Comparison of ENCODE assay signal across 8 cellular contexts in the genomic region with DNA sequence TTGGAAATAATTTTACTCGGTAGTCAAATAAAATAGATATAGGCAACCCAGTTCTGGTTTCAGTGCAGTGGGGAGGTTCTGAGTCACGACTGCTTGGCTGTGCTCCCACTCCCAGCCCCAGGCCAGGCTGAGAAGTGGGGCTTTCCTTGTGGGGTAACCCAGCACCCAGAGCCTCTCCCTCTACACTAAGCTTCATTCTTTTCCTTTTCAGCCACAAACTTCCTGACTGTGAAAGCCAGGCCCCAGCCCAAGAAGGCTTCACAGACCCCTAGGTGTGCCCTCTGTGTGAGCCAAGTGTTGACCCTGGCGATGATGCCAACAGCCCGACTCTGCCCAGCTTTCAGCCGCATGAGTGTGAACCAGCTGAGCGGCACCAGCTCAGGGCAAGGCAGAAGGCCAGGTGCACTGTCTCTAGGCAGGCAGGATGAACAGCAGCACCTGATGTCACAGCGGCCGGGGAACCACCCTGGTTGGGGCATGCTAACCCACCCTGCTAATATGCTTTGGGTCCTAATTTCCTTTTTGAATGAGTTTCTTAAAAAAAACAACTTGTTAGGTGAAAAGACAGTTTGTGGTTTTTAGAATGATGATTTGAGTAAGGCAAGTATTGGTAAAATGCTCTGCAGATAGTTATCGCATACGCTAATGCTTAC. TPM values are rescaled to one million over a fixed set of nuclear protein-coding genes. Genes with fewer than 3 reads are reported as not detected.
DNase-seq lines count a peak whose midpoint lies in the region; ATAC-seq and TF ChIP-seq lines count a peak whose summit lies in the region.

No MANE protein-coding gene starts in this region.

- H3K27me3 ChIP-seq in Panc1 (ENCODE audit: control insufficient read depth, insufficient read depth, low read length): no peaks in the 10 kb centered on the region
- no peaks in the 10 kb centered on the region for H3K27me3 ChIP-seq in Caco-2 (replicated peaks; ENCODE audit: control insufficient read depth, insufficient read depth, low read length)

- POLR2A ChIA-PET in Panc1 (lab: Charles Lee) (interaction anchor here (0.6 kb wide), 2 partner anchors 34 to 109 kb away, joined by 4 to 5 read pairs; no protein-coding TSS in a partner anchor), Caco-2 (lab: Charles Lee) (no interaction called here)

- peaks cover 45% of the 10 kb centered on the region for H3K4me1 ChIP-seq in Panc1 (ENCODE audit: control insufficient read depth, insufficient read depth, low read length)
- H3K4me1 ChIP-seq in Caco-2: no peaks in the 10 kb centered on the region

- peaks cover 4% of the 10 kb centered on the region for H3K27me3 Mint-ChIP-seq in Caco-2 (ENCODE audit: insufficient read depth, unreplicated experiment)

- H3K4me3 ChIP-seq in Panc1 (ENCODE audit: low read depth in 2 of 2, low read length in 2 of 2) (peak overlapping the region in 1 of 2 experiments; percentile 23; a peak in 2 of 4 replicates), Caco-2 (ENCODE audit: low read depth, low read length) (no peak overlapping the region)

- intact Hi-C loops in Panc1 (cut with micrococcal nuclease; ENCODE audit: unreplicated experiment): no loop called here
- intact Hi-C loops in left ventricle myocardium superior (cut with micrococcal nuclease): loop anchor here (5.0 kb wide), 1 partner anchor 67 kb away; no protein-coding TSS in a partner anchor
- intact Hi-C loops in Caco-2 (cut with micrococcal nuclease; ENCODE audit: unreplicated experiment): no loop called here

- no peak overlapping the region for H3K4me3 Mint-ChIP-seq in Caco-2 (ENCODE audit: unreplicated experiment)

- ATAC-seq in GM18519 (IDR thresholded peaks at IDR 0.05; ENCODE audit: low FRiP score, unreplicated experiment): peak; percentile 83
- ATAC-seq in HG02884 (IDR thresholded peaks at IDR 0.05; ENCODE audit: unreplicated experiment): peak; percentile 85
- peak; percentile 73 for ATAC-seq in Panc1
- peak; percentile 26 for ATAC-seq in left ventricle myocardium superior

- no peak overlapping the region for H3K27ac Mint-ChIP-seq in Caco-2 (ENCODE audit: unreplicated experiment)

- peak overlapping the region; percentile 97 for H3K27ac ChIP-seq in Panc1 (ENCODE audit: low read length)

- H3K9me3 ChIP-seq in Panc1 (ENCODE audit: control insufficient read depth, insufficient read depth, low read depth, low read length) (no peaks in the 10 kb centered on the region), Caco-2 (no peaks in the 10 kb centered on the region)

- no peak for DNase-seq in Panc1 (ENCODE audit: low read depth, low spot score)
- DNase-seq in activated gamma-delta T cell treated with anti-CD3 and anti-CD28 coated beads, Interleukin-2, amount 50 U/mL, for 16 hours (ENCODE audit: low read depth): peak; percentile 64
- peak; percentile 63 for DNase-seq in left ventricle myocardium superior
- DNase-seq in stimulated activated CD4-positive, alpha-beta T cell treated with anti-CD3 and anti-CD28 coated beads, TNF-alpha, amount 100 ng/mL, for 4 hours (ENCODE audit: low read depth in 3 of 3): peak; percentile 57 to 68 (median 58)
- no peak for DNase-seq in epidermal melanocyte (ENCODE audit: insufficient read length, low spot score)
- no peak for DNase-seq in Caco-2

- H3K36me3 ChIP-seq in Panc1 (ENCODE audit: control insufficient read depth, insufficient read depth, low read length) (no peaks in the 10 kb centered on the region), Caco-2 (ENCODE audit: control insufficient read depth, insufficient read depth, low read length) (no peaks in the 10 kb centered on the region)

- no peaks in the 10 kb centered on the region for H3K9me3 Mint-ChIP-seq in Caco-2 (ENCODE audit: unreplicated experiment)

- in situ Hi-C loops in Panc1 (cut with HindIII; ENCODE audit: low pct_unique_long_range_greater_than_20kb, low sequenced_read_pairs): no loop called here

- no peaks in the 10 kb centered on the region for H3K36me3 Mint-ChIP-seq in Caco-2 (ENCODE audit: insufficient read depth, unreplicated experiment)

- BruUV-seq in Panc1 (replicated peaks; lab: Mats Ljungman, UMichigan) (no TSS peak), Caco-2 (replicated peaks; lab: Mats Ljungman, UMichigan) (no TSS peak)

- no peak for TF ChIP-seq CTCF in Panc1 (IDR thresholded peaks at IDR 0.05)
- no peak for TF ChIP-seq CTCF in Caco-2 (IDR thresholded peaks at IDR 0.05; ENCODE audit: insufficient read depth in 1 of 2, low read depth in 1 of 2, low read length in 1 of 2, severe bottlenecking in 1 of 2, unreplicated experiment in 1 of 2)

- peaks cover 15% of the 10 kb centered on the region for H3K4me1 Mint-ChIP-seq in Caco-2 (ENCODE audit: low read depth, unreplicated experiment)

- CTCF ChIA-PET in Panc1 (lab: Charles Lee) (no interaction called here), Caco-2 (lab: Charles Lee) (no interaction called here)

RNA-seq across cellular contexts. Expression of a gene that starts 42.2 kb away (rescaled TPM):
- total RNA-seq in Panc1 (2021; ENCODE audit: unreplicated experiment) (10.3 TPM), left ventricle myocardium superior (8.3 TPM), Caco-2 (2022) (6.1 and 6.6 TPM in 2 replicates)
- 10.2 TPM for polyA plus RNA-seq in Panc1 (2012; ENCODE audit: insufficient read length)

RNA-seq across cellular contexts. Expression of a gene that starts 52.6 kb away (rescaled TPM):
- 120 TPM for total RNA-seq in Panc1 (2021; ENCODE audit: unreplicated experiment)
- polyA plus RNA-seq in Panc1 (2012; ENCODE audit: insufficient read length): 141 TPM
- 104 TPM for total RNA-seq in left ventricle myocardium superior
- 103 and 117 TPM in 2 replicates for total RNA-seq in Caco-2 (2022)

Comparison
In these comparisons a context has a peak if more than half of its experiments do, and no peak if none do; other contexts are left out.
1. ATAC-seq: peak in every context shown above with its lines; median percentile 85 in HG02884; 83 in GM18519; 73 in Panc1; 26 in left ventricle myocardium superior.
2. DNase-seq: peak in activated gamma-delta T cell treated with anti-CD3 and anti-CD28 coated beads, Interleukin-2, amount 50 U/mL, for 16 hours (single experiment), left ventricle myocardium superior (single experiment) and stimulated activated CD4-positive, alpha-beta T cell treated with anti-CD3 and anti-CD28 coated beads, TNF-alpha, amount 100 ng/mL, for 4 hours (3 of 3); none in Panc1 (single experiment), epidermal melanocyte (single experiment) and Caco-2 (0 of 2).